Comparison of ENCODE assay signal across 10 cellular contexts in the genomic region with DNA sequence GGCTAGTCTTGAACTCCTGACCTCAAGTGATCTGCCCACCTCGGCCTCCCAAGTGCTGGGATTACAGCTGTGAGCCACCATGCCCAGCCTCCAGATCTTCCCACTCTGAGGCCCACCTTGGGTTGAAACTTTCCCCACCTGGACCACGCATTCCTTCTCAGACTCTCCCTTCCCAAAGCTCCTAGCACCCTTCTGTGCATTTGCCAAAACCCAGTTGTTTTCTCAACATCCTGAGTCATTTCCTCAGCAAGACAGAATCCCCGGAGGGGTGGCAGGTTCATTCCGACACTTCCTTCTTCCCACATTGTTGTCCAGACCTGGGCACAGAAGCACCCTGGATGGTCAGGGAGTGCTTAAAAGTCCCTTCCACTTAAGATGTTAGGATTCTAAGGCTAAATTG. TPM values are rescaled to one million over a fixed set of nuclear protein-coding genes. Genes with fewer than 3 reads are reported as not detected.
A peak's percentile ranks its signal among the peaks of the same experiment; 100 is the strongest.
DNase-seq lines count a peak whose midpoint lies in the region; ATAC-seq and TF ChIP-seq lines count a peak whose summit lies in the region.
"Had no signal": no experiment of that assay in that cellular context is flagged by ENCODE, and none has a peak within 500 bp of the region (broad histone marks: within the 10 kb centered on the region; RNA-seq: fewer than 3 reads in every experiment).

No MANE protein-coding gene starts in this region.

- H2BK20ac ChIP-seq in IMR-90 (ENCODE audit: low read depth, low read length): no peak overlapping the region

- no peak overlapping the region for H3K18ac ChIP-seq in IMR-90 (ENCODE audit: low read depth, low read length)

- TF ChIP-seq CTCF in IMR-90 (conservative IDR thresholded peaks at IDR 0.05; ENCODE audit: low read depth, low read length): no peak
- TF ChIP-seq CTCF in MCF 10A (IDR thresholded peaks at IDR 0.05; ENCODE audit: unreplicated experiment): no peak
- no peak for TF ChIP-seq CTCF in lung (IDR thresholded peaks at IDR 0.05; ENCODE audit: control extremely low read depth, extremely low read depth)

- H3K9me1 ChIP-seq in IMR-90 (ENCODE audit: insufficient read depth, low read length): peaks cover 23% of the 10 kb centered on the region

- in situ Hi-C loops in IMR-90 (cut with MboI; ENCODE audit: low sequenced_read_pairs): no loop called here

- no peaks in the 10 kb centered on the region for H3K9me3 Mint-ChIP-seq in MCF 10A (ENCODE audit: unreplicated experiment)
- H3K9me3 Mint-ChIP-seq in immature natural killer cell: no peaks in the 10 kb centered on the region
- H3K9me3 Mint-ChIP-seq: activated naive CD8-positive, alpha-beta T cell treated with anti-CD3 and anti-CD28 coated beads, Interleukin-2, amount 10 ng/mL, durations not matched to agents 7 days and 5 days; stimulated activated naive CD8-positive, alpha-beta T cell treated with anti-CD3 and anti-CD28 coated beads, Interleukin-15, Interleukin-2, amounts not matched to agents 100 ng/mL and 50 ng/mL, for 24 hours had no signal

- WGBS in IMR-90 (ENCODE audit: extremely low coverage in 2 of 2, insufficient read length in 1 of 2), 2 experiments: 64% methylated on average over 2 of the region's 4 CpGs; no CpG with 5 or more reads in 1 of the 2 experiments
- WGBS in lung, 2 donors: 27 to 46% methylated on average over 4 of the region's 4 CpGs

- H3K23ac ChIP-seq in IMR-90 (ENCODE audit: low read depth, low read length): no peak overlapping the region

- 0 out of 2 replicates have a peak, but pooled peaks have one; percentile 43 for TF ChIP-seq POLR2A in IMR-90 (IDR thresholded peaks at IDR 0.05; ENCODE audit: low read depth, low read length)

- H3K4ac ChIP-seq in IMR-90 (ENCODE audit: low read depth, low read length): no peak overlapping the region

- no peak overlapping the region for H2BK15ac ChIP-seq in IMR-90 (ENCODE audit: low read depth, low read length)

- CTCF ChIA-PET in IMR-90 (lab: Yijun Ruan, JAX): interaction anchor here (1.2 kb wide), 1 partner anchor 78 kb away, joined by 3 read pairs; no protein-coding TSS in a partner anchor
- CTCF ChIA-PET in MCF 10A (lab: Yijun Ruan, JAX): interaction anchor here (0.6 to 2.7 kb wide), 8 partner anchors 11 to 240 kb away, joined by 3 to 8 read pairs (median 4); no protein-coding TSS in a partner anchor

- no peak overlapping the region for H2AK9ac ChIP-seq in IMR-90 (replicated peaks; ENCODE audit: low read depth, low read length, poor library complexity)

- peaks cover 24 to 38% of the 10 kb centered on the region in 2 experiments for H3K79me1 ChIP-seq in IMR-90 (ENCODE audit: low read depth in 1 of 2, low read length in 2 of 2)

- no peak overlapping the region for H3K4me3 ChIP-seq in IMR-90 (ENCODE audit: insufficient read depth, low read depth, low read length)
- H3K4me3 ChIP-seq in lung: no peak overlapping the region

- peak overlapping the region; percentile 12; the same call in 1 of the 2 replicates for H2BK120ac ChIP-seq in IMR-90 (ENCODE audit: low read depth, low read length)

- no peak overlapping the region; the same call in 1 of the 2 replicates for H2AK5ac ChIP-seq in IMR-90 (ENCODE audit: low read depth, low read length)

- ATAC-seq in IMR-90 (ENCODE audit: low read depth): peak; percentile 33
- no peak for ATAC-seq in lung (ENCODE audit: insufficient read depth, low FRiP score)
- ATAC-seq in GM19023 (IDR thresholded peaks at IDR 0.05; ENCODE audit: unreplicated experiment): no peak

- H3K27me3 Mint-ChIP-seq in MCF 10A (ENCODE audit: insufficient read depth, unreplicated experiment): no peaks in the 10 kb centered on the region
- peaks cover 3 to 6% (median 4%) of the 10 kb centered on the region in 3 donors for H3K27me3 Mint-ChIP-seq in immature natural killer cell (ENCODE audit: low read depth in 3 of 3)
- H3K27me3 Mint-ChIP-seq: stimulated activated naive CD8-positive, alpha-beta T cell treated with anti-CD3 and anti-CD28 coated beads, Interleukin-15, Interleukin-2, amounts not matched to agents 100 ng/mL and 50 ng/mL, for 24 hours had no signal

- H3K27ac Mint-ChIP-seq in MCF 10A (ENCODE audit: low read depth, unreplicated experiment) (peak overlapping the region; percentile 92), immature natural killer cell (no peak overlapping the region)
- H3K27ac Mint-ChIP-seq: activated naive CD8-positive, alpha-beta T cell treated with anti-CD3 and anti-CD28 coated beads, Interleukin-2, amount 10 ng/mL, durations not matched to agents 7 days and 5 days; stimulated activated naive CD8-positive, alpha-beta T cell treated with anti-CD3 and anti-CD28 coated beads, Interleukin-15, Interleukin-2, amounts not matched to agents 100 ng/mL and 50 ng/mL, for 24 hours had no signal

- H2AFZ ChIP-seq in IMR-90 (replicated peaks; ENCODE audit: low read length, poor library complexity): no peak overlapping the region

- peak overlapping the region; percentile 72 for H3K4me3 Mint-ChIP-seq in MCF 10A (ENCODE audit: unreplicated experiment)
- H3K4me3 Mint-ChIP-seq in immature natural killer cell: no peak overlapping the region
- H3K4me3 Mint-ChIP-seq: activated naive CD8-positive, alpha-beta T cell treated with anti-CD3 and anti-CD28 coated beads, Interleukin-2, amount 10 ng/mL, durations not matched to agents 7 days and 5 days; stimulated activated naive CD8-positive, alpha-beta T cell treated with anti-CD3 and anti-CD28 coated beads, Interleukin-15, Interleukin-2, amounts not matched to agents 100 ng/mL and 50 ng/mL, for 24 hours had no signal

- intact Hi-C loops in IMR-90 (cut with micrococcal nuclease) (loop anchor here (2.0 to 10.0 kb wide), 2 partner anchors 71 to 1195 kb away; no protein-coding TSS in a partner anchor), MCF 10A (cut with micrococcal nuclease) (loop anchor here (1.0 to 10.0 kb wide), 4 partner anchors 26 to 215 kb away; a partner anchor contains a TSS)

- no peak overlapping the region for H3K4me2 ChIP-seq in IMR-90 (ENCODE audit: low read depth, low read length)

- H3K36me3 ChIP-seq in IMR-90 (ENCODE audit: control insufficient read depth, insufficient read depth, low read length): peaks cover 23% of the 10 kb centered on the region
- peaks cover 11 to 18% of the 10 kb centered on the region in 2 donors for H3K36me3 ChIP-seq in lung (ENCODE audit: control insufficient read depth in 2 of 2, insufficient read depth in 2 of 2, low read length in 2 of 2)

- peaks cover 43% of the 10 kb centered on the region for H3K36me3 Mint-ChIP-seq in MCF 10A (ENCODE audit: insufficient read depth, unreplicated experiment)
- H3K36me3 Mint-ChIP-seq in immature natural killer cell: peaks cover 0 to 8% (median 4%) of the 10 kb centered on the region in 3 donors

- no peak overlapping the region for H4K5ac ChIP-seq in IMR-90 (ENCODE audit: low read depth, low read length)

- no peaks in the 10 kb centered on the region for H3K9me3 ChIP-seq in IMR-90 (ENCODE audit: control insufficient read depth, insufficient read depth, low read length)
- no peaks in the 10 kb centered on the region for H3K9me3 ChIP-seq in lung (ENCODE audit: control insufficient read depth in 2 of 2, insufficient read depth in 1 of 2, low read length in 1 of 2)

- dilution Hi-C loops in IMR-90 (cut with HindIII; ENCODE audit: low sequenced_read_pairs, unreplicated experiment): no loop called here

- H4K20me1 ChIP-seq in IMR-90 (ENCODE audit: insufficient read depth, low read length): peaks cover 35% of the 10 kb centered on the region

- peak; percentile 65 for DNase-seq in 8988T
- peak; percentile 82 for DNase-seq in IMR-90
- DNase-seq in MCF 10A (ENCODE audit: unreplicated experiment): peak; percentile 99
- DNase-seq in lung (ENCODE audit: low spot score): no peak
- no peak for DNase-seq in immature natural killer cell
- no peak for DNase-seq in hippocampal formation (lab: John Stamatoyannopoulos, UW)
- no peak for DNase-seq in kidney glomerular epithelial cell (lab: John Stamatoyannopoulos, UW)
- DNase-seq: activated naive CD8-positive, alpha-beta T cell treated with anti-CD3 and anti-CD28 coated beads, Interleukin-2, amount 10 ng/mL, durations not matched to agents 7 days and 5 days had no signal

- no peak overlapping the region for H4K91ac ChIP-seq in IMR-90 (ENCODE audit: insufficient read depth, low read depth, low read length)

- no TSS peak for BruUV-seq in IMR-90 (replicated peaks; lab: Mats Ljungman, UMichigan)
- BruUV-seq in MCF 10A (replicated peaks; lab: Mats Ljungman, UMichigan): no TSS peak

- no peak for TF ChIP-seq RAD21 in IMR-90 (IDR thresholded peaks at IDR 0.05; ENCODE audit: low read length)

- no peak overlapping the region for H3K14ac ChIP-seq in IMR-90 (replicated peaks; ENCODE audit: low read depth, low read length)

- no peak overlapping the region for H3K27ac ChIP-seq in IMR-90 (ENCODE audit: insufficient read depth, low read length)
- peak overlapping the region; percentile 6 to 75 for H3K27ac ChIP-seq in lung (ENCODE audit: low read depth in 1 of 2, low read length in 1 of 2)

- H3K4me1 ChIP-seq in IMR-90 (ENCODE audit: control insufficient read depth, insufficient read depth, low read length) (peaks cover 17% of the 10 kb centered on the region), lung (ENCODE audit: control insufficient read depth in 2 of 2, insufficient read depth in 2 of 2, low read length in 2 of 2) (peaks cover 5 to 13% of the 10 kb centered on the region in 2 donors)

- H3K9ac ChIP-seq in IMR-90 (ENCODE audit: low read depth, low read length): no peak overlapping the region

- H3K27me3 ChIP-seq in IMR-90 (ENCODE audit: control insufficient read depth, insufficient read depth, low read length) (no peaks in the 10 kb centered on the region), lung (ENCODE audit: control insufficient read depth, insufficient read depth) (no peaks in the 10 kb centered on the region)

- peaks cover 28% of the 10 kb centered on the region for H3K4me1 Mint-ChIP-seq in MCF 10A (ENCODE audit: insufficient read depth, unreplicated experiment)
- no peaks in the 10 kb centered on the region for H3K4me1 Mint-ChIP-seq in immature natural killer cell

- POLR2A ChIA-PET in IMR-90 (lab: Charles Lee; ENCODE audit: unreplicated experiment) (no interaction called here), MCF 10A (lab: Yijun Ruan, JAX) (interaction anchor here (0.6 to 22.3 kb wide), 16 partner anchors 9 to 504 kb away, joined by 3 to 752 read pairs (median 10); a partner anchor contains a TSS)

- H4K8ac ChIP-seq in IMR-90 (ENCODE audit: low read depth in 2 of 2, low read length in 2 of 2): no peak overlapping the region

- H3K56ac ChIP-seq in IMR-90 (ENCODE audit: extremely low read depth, insufficient read depth, low read length): no peak overlapping the region

- no peak overlapping the region for H2BK5ac ChIP-seq in IMR-90 (ENCODE audit: low read depth, low read length, poor library complexity, severe bottlenecking)

RNA-seq across cellular contexts. Expression of a gene that starts 28.9 kb away (rescaled TPM):
- total RNA-seq in IMR-90 (2012; rRNA removed): 5.4 and 5.8 TPM in 2 replicates
- polyA plus RNA-seq in IMR-90 (2012; rRNA removed): 38.4 and 42.5 TPM in 2 replicates
- polyA plus RNA-seq in IMR-90 (2012; cell fraction: cytosol; rRNA removed): 32.2 and 47.6 TPM in 2 replicates
- polyA plus RNA-seq in IMR-90 (2012; cell fraction: nucleus; rRNA removed; ENCODE audit: low replicate concordance): 21.0 and 35.9 TPM in 2 replicates
- 53.7 and 55.2 TPM in 2 replicates for total RNA-seq in MCF 10A (2022)
- 10 to 100 TPM; 16.8 to 44.8 TPM for total RNA-seq in lung
- polyA plus RNA-seq in lung: 10 to 100 TPM; 27.5 to 42.7 TPM
- polyA plus RNA-seq in immature natural killer cell: 1 to 10 TPM in 2 of 3 donors, under 1 TPM in 1; 0.57 to 3.1 (median 2.2) TPM

RNA-seq across cellular contexts. Expression of a gene that starts 45.8 kb away (rescaled TPM):
- total RNA-seq in IMR-90 (2012; rRNA removed) (29.6 and 35.3 TPM in 2 replicates), MCF 10A (2022) (10.3 and 14.9 TPM in 2 replicates), lung (10 to 100 TPM; 14.3 to 22.9 TPM)
- polyA plus RNA-seq in IMR-90 (2012; rRNA removed) (16.3 and 19.0 TPM in 2 replicates), lung (1 to 10 TPM; 5.6 to 5.9 TPM), immature natural killer cell (1 to 10 TPM; 6.7 to 8.0 (median 6.8) TPM)
- 4.7 and 7.0 TPM in 2 replicates for polyA plus RNA-seq in IMR-90 (2012; cell fraction: cytosol; rRNA removed)
- 3.1 and 20.5 TPM in 2 replicates for polyA plus RNA-seq in IMR-90 (2012; cell fraction: nucleus; rRNA removed; ENCODE audit: low replicate concordance)

Comparison
In these comparisons a context has a peak if more than half of its experiments do, and no peak if none do; other contexts are left out.
1. DNase-seq: peak in 8988T (single experiment), IMR-90 (single experiment) and MCF 10A (single experiment); none in lung (single experiment), immature natural killer cell (0 of 3), hippocampal formation (0 of 2) and kidney glomerular epithelial cell (single experiment).